Comparison of ENCODE assay signal across 8 cellular contexts in genomic region chrX:54384661-54385060, GRCh38. TPM values are rescaled to one million over a fixed set of nuclear protein-coding genes. Genes with fewer than 3 reads are reported as not detected.
DNase-seq lines count a peak whose midpoint lies in the region; ATAC-seq and TF ChIP-seq lines count a peak whose summit lies in the region.
"Not testable (repeated sequence)": the region's sequence is repeated elsewhere in the genome, so short reads cannot be mapped to it uniquely, and the experiment has no call there.
"Had no signal": no experiment of that assay in that cellular context is flagged by ENCODE, and none has a peak within 500 bp of the region (broad histone marks: within the 10 kb centered on the region; RNA-seq: fewer than 3 reads in every experiment).

No MANE protein-coding gene starts in this region.

- H3K36me3 Mint-ChIP-seq in neural progenitor cell = not testable (repeated sequence)

- H3K9ac ChIP-seq in HUES48 (ENCODE audit: low read depth, low read length); neural progenitor cell: not testable (repeated sequence)

- H3K79me2 ChIP-seq in neural progenitor cell (ENCODE audit: low read depth) = not testable (repeated sequence)

- H3K27me3 ChIP-seq in HUES48 (ENCODE audit: control insufficient read depth, insufficient read depth, low read length); neural progenitor cell: not testable (repeated sequence)

- ATAC-seq in left lobe of liver = peak; percentile 49

- H2AFZ ChIP-seq in neural progenitor cell (replicated peaks) = not testable (repeated sequence)

- H3K27me3 Mint-ChIP-seq in neural progenitor cell (ENCODE audit: insufficient read depth, low read depth) = not testable (repeated sequence)

- DNase-seq in SK-MEL-5 (ENCODE audit: low read depth, low spot score) (peak; percentile 11), amniotic epithelial cell (ENCODE audit: low read depth) (peak; percentile 2), erythroblast (lab: John Stamatoyannopoulos, UW) (peak; percentile 7 to 11)
- DNase-seq in left lobe of liver (ENCODE audit: low spot score); neural progenitor cell (ENCODE audit: low spot score): not testable (repeated sequence)

- in situ Hi-C loops in SK-MEL-5 (cut with HindIII; ENCODE audit: low pct_unique_long_range_greater_than_20kb, low sequenced_read_pairs) = not testable (repeated sequence)

- H4K20me1 ChIP-seq in neural progenitor cell (ENCODE audit: low read depth) = not testable (repeated sequence)

- not testable (repeated sequence) for TF ChIP-seq POLR2A in erythroblast (IDR thresholded peaks at IDR 0.05; ENCODE audit: low read length)

- H3K27ac Mint-ChIP-seq in neural progenitor cell = peak overlapping the region; percentile 9

- not testable (repeated sequence) for H3K4me3 ChIP-seq in HUES48 (ENCODE audit: low read depth, low read length); neural progenitor cell

- peak; percentile 32 for TF ChIP-seq CTCF in C4-2B (conservative IDR thresholded peaks at IDR 0.05)
- TF ChIP-seq CTCF in neural progenitor cell (IDR thresholded peaks at IDR 0.05) = not testable (repeated sequence)

- not testable (repeated sequence) for H3K4me1 ChIP-seq in HUES48 (ENCODE audit: control insufficient read depth, insufficient read depth, low read length); neural progenitor cell

- H3K9me3 ChIP-seq in HUES48 (ENCODE audit: control insufficient read depth, insufficient read depth, low read length); neural progenitor cell (ENCODE audit: low read depth): not testable (repeated sequence)

- H3F3A ChIP-seq in neural progenitor cell (ENCODE audit: low read depth) = not testable (repeated sequence)

- not testable (repeated sequence) for H3K4me1 Mint-ChIP-seq in neural progenitor cell

- not testable (repeated sequence) for H3K9me3 Mint-ChIP-seq in neural progenitor cell

- H3K36me3 ChIP-seq in HUES48 (ENCODE audit: control insufficient read depth, insufficient read depth, low read length); neural progenitor cell: not testable (repeated sequence)

- H3K4me2 ChIP-seq in neural progenitor cell = not testable (repeated sequence)

- H3K4me3 Mint-ChIP-seq in neural progenitor cell = not testable (repeated sequence)

- H3K27ac ChIP-seq in C4-2B (peak overlapping the region; percentile 72), HUES48 (ENCODE audit: low read depth, low read length) (peak overlapping the region; percentile 18)
- H3K27ac ChIP-seq in neural progenitor cell = not testable (repeated sequence)

RNA-seq across cellular contexts. Expression of gene WNK3, which starts 26.8 kb away (rescaled TPM):
- 8.6 TPM in 2 replicates for total RNA-seq in SK-MEL-5 (2014; rRNA removed; shearing (Covaris generic))
- polyA plus RNA-seq in SK-MEL-5 (2015; cell fraction: cytosol; rRNA removed) = 2.5 and 3.5 TPM in 2 replicates
- polyA plus RNA-seq in SK-MEL-5 (2015; cell fraction: nucleus; rRNA removed) = 4.4 and 4.6 TPM in 2 replicates
- 13.7 TPM for total RNA-seq in left lobe of liver
- 36.1 and 50.2 TPM in 2 replicates for total RNA-seq in neural progenitor cell (ENCODE audit: low replicate concordance)
- polyA plus RNA-seq: CD14-positive monocyte had no signal

RNA-seq across cellular contexts. Expression of gene TSR2, which starts 55.5 kb away (rescaled TPM):
- total RNA-seq in SK-MEL-5 (2014; rRNA removed; shearing (Covaris generic)) = 23.4 and 23.7 TPM in 2 replicates
- polyA plus RNA-seq in SK-MEL-5 (2015; cell fraction: cytosol; rRNA removed) = 36.6 and 42.8 TPM in 2 replicates
- 7.3 and 19.5 TPM in 2 replicates for polyA plus RNA-seq in SK-MEL-5 (2015; cell fraction: nucleus; rRNA removed)
- total RNA-seq in left lobe of liver (18.1 TPM), neural progenitor cell (ENCODE audit: low replicate concordance) (13.3 and 15.8 TPM in 2 replicates)
